ENCODE assay signal across 5 cellular contexts in the genomic region with DNA sequence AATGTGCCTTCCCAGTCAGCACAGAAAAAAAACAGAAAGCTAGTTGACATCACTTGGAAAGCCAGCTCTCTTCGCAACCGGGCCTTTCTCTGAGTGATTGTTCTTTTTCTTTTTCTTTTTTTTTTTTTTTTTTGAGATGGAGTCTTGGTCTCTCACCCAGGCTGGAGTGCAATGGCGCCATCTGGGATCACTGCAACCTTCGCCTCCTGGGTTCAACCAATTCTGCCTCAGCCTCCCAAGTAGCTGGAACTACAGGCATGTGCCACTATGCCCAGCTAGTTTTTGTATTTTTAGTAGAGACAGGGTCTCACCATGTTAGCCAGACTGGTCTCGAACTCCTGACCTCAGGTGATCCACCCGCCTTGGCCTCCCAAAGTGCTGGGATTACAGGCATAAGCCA.
DNase-seq lines count a peak whose midpoint lies in the region; FAIRE-seq and TF ChIP-seq lines count a peak whose summit lies in the region.
"Not testable (repeated sequence)": the region's sequence is repeated elsewhere in the genome, so short reads cannot be mapped to it uniquely, and the experiment has no call there.

No MANE protein-coding gene starts in this region.

- not testable (repeated sequence) for H3K9ac ChIP-seq in H9 (ENCODE audit: extremely low read depth, insufficient read length, low read length); Loucy (ENCODE audit: low read depth, low read length, poor library complexity, severe bottlenecking); H1 (replicated peaks in 1 of 4; ENCODE audit: extremely low read depth in 1 of 4, low read depth in 3 of 4, low read length in 3 of 4); neuronal stem cell (ENCODE audit: low read depth, low read length, poor library complexity)

- not testable (repeated sequence) for H2AK5ac ChIP-seq in H9 (ENCODE audit: insufficient read length, low read length); H1 (ENCODE audit: low read depth, low read length); neuronal stem cell (ENCODE audit: low read depth, low read length)

- not testable (repeated sequence) for H2BK20ac ChIP-seq in H9 (ENCODE audit: low read depth, low read length, poor library complexity, severe bottlenecking); H1 (ENCODE audit: low read length)

- WGBS in H9 (ENCODE audit: extremely low coverage, insufficient read length, low lambda C conversion rate), result no CpG with 5 or more reads among the region's 6 CpGs
- WGBS in H1 (ENCODE audit: extremely low coverage in 1 of 2, insufficient coverage in 1 of 2, insufficient read length in 1 of 2, insufficient replicate concordance in 2 of 2, low coverage in 1 of 2, low lambda C conversion rate in 2 of 2, missing lambda C conversion rate in 1 of 2), 2 experiments, result 78% methylated on average over 5 of the region's 6 CpGs; no CpG with 5 or more reads in 1 of the 2 experiments
- no CpG with 5 or more reads among the region's 6 CpGs for WGBS in neuronal stem cell (ENCODE audit: extremely low coverage in 2 of 2, insufficient read length in 2 of 2, insufficient replicate concordance in 1 of 2), 2 donors

- not testable (repeated sequence) for TF ChIP-seq EP300 in H1 (IDR thresholded peaks at IDR 0.05; ENCODE audit: borderline replicate concordance in 1 of 2, low read depth in 2 of 2, low read length in 2 of 2)

- not testable (repeated sequence) for H3K9me3 ChIP-seq in BE2C; H9 (ENCODE audit: control insufficient read depth, low read depth, low read length); Loucy (ENCODE audit: insufficient read depth, low read depth, low read length); H1 (ENCODE audit: insufficient read depth in 2 of 2, low read depth in 1 of 2, low read length in 1 of 2); neuronal stem cell (replicated peaks in 1 of 2; ENCODE audit: control insufficient read depth in 2 of 2, insufficient read depth in 1 of 2, low read depth in 1 of 2, low read length in 2 of 2)

- not testable (repeated sequence) for DNase-seq in BE2C; H9; neuronal stem cell (ENCODE audit: low spot score)
- peak in 1 of 2 experiments; percentile 59 for DNase-seq in H1 (ENCODE audit: low read depth in 1 of 2, low spot score in 2 of 2)

- not testable (repeated sequence) for H3K36me3 Mint-ChIP-seq in H9 (ENCODE audit: insufficient read depth in 1 of 3, low read depth in 3 of 3)

- not testable (repeated sequence) for H3K4ac ChIP-seq in H9 (ENCODE audit: low read depth, low read length); H1 (replicated peaks; ENCODE audit: insufficient read length, low read depth, low read length); neuronal stem cell (ENCODE audit: low read length)

- not testable (repeated sequence) for H3K18ac ChIP-seq in H9 (ENCODE audit: insufficient read length, low read depth, low read length); H1 (ENCODE audit: extremely low read depth, low read length); neuronal stem cell (ENCODE audit: low read length)

- H3K9me3 Mint-ChIP-seq in H9, result not testable (repeated sequence)

- H3K23me2 ChIP-seq in H9 (ENCODE audit: insufficient read length, low read depth, low read length, poor library complexity, severe bottlenecking); H1 (ENCODE audit: low read depth, low read length): not testable (repeated sequence)

- H3K4me3 ChIP-seq in BE2C (ENCODE audit: low read depth, low read length); Loucy (ENCODE audit: low read length, poor library complexity, severe bottlenecking); H1 (ENCODE audit: extremely low read depth in 1 of 4, insufficient read depth in 2 of 4, low read depth in 3 of 4, low read length in 4 of 4); neuronal stem cell (ENCODE audit: low read length in 2 of 2): not testable (repeated sequence)

- H3K36me3 ChIP-seq in BE2C; Loucy (ENCODE audit: insufficient read depth, low read length); H1 (ENCODE audit: control insufficient read depth in 2 of 4, insufficient read depth in 4 of 4, low read length in 3 of 4); neuronal stem cell (replicated peaks in 1 of 2; ENCODE audit: control insufficient read depth in 2 of 2, insufficient read depth in 2 of 2, low read length in 2 of 2): not testable (repeated sequence)

- H4K91ac ChIP-seq in H9 (ENCODE audit: insufficient read length, low read depth, low read length); H1 (replicated peaks; ENCODE audit: insufficient read length, low read length); neuronal stem cell (ENCODE audit: low read depth, low read length, poor library complexity): not testable (repeated sequence)

- not testable (repeated sequence) for H3T11ph ChIP-seq in H9 (ENCODE audit: low read length)

- not testable (repeated sequence) for H4K5ac ChIP-seq in H9 (ENCODE audit: insufficient read length, low read depth, low read length); H1 (ENCODE audit: insufficient read length, low read depth, low read length)

- H3K79me1 ChIP-seq in H9 (ENCODE audit: insufficient read depth, low read depth, low read length, poor library complexity, severe bottlenecking); H1 (ENCODE audit: low read depth, low read length); neuronal stem cell (ENCODE audit: low read depth, low read length): not testable (repeated sequence)

- not testable (repeated sequence) for H3K27me3 Mint-ChIP-seq in H9 (ENCODE audit: low read depth)

- POLR2A ChIA-PET in H1 (lab: Charles Lee; ENCODE audit: partially characterized antibody), result interaction anchor here (0.6 kb wide), 1 partner anchor 12 kb away, joined by 3 read pairs; no protein-coding TSS in a partner anchor

- TF ChIP-seq CTCF in BE2C (IDR thresholded peaks at IDR 0.05; ENCODE audit: low read depth, low read length) (peak; percentile 18; the same call in 1 of the 2 replicates), H9 (conservative IDR thresholded peaks at IDR 0.05) (peak; percentile 32; the same call in 2 of the 3 replicates), Loucy (conservative IDR thresholded peaks at IDR 0.05; ENCODE audit: low read length) (peak; percentile 15; the same call in 1 of the 2 replicates), H1 (IDR thresholded peaks at IDR 0.05; ENCODE audit: control extremely low read depth in 1 of 3, insufficient read depth in 1 of 3, low read depth in 1 of 3, low read length in 3 of 3) (peak; percentile 6 to 24 (median 15); a peak in 2 of 4 replicates)

- not testable (repeated sequence) for H3K9me2 ChIP-seq in Loucy (replicated peaks; ENCODE audit: low read depth, low read length)

- not testable (repeated sequence) for H3F3A ChIP-seq in Loucy (ENCODE audit: low read depth)

- peak; percentile 26 to 38; a peak in 3 of 4 replicates for TF ChIP-seq RAD21 in H1 (IDR thresholded peaks at IDR 0.05 in 1 of 2, conservative IDR thresholded peaks at IDR 0.05 in 1 of 2; ENCODE audit: low read depth in 2 of 2, low read length in 2 of 2)

- CTCF ChIA-PET in H1 (lab: Charles Lee; ENCODE audit: partially characterized antibody), result interaction anchor here (0.6 to 1.3 kb wide), 9 partner anchors 14 to 284 kb away, joined by 3 to 8 read pairs (median 3); no protein-coding TSS in a partner anchor

- H4K20me1 ChIP-seq in H9 (ENCODE audit: control insufficient read depth, insufficient read depth, insufficient read length); Loucy (ENCODE audit: insufficient read depth, low read length, poor library complexity, severe bottlenecking); H1 (replicated peaks in 1 of 2; ENCODE audit: control insufficient read depth in 1 of 2, insufficient read depth in 2 of 2, low read length in 2 of 2): not testable (repeated sequence)

- not testable (repeated sequence) for H3K23ac ChIP-seq in H9 (ENCODE audit: insufficient read length, low read depth, low read length); H1 (ENCODE audit: insufficient read length); neuronal stem cell (ENCODE audit: low read depth, low read length, poor library complexity)

- not testable (repeated sequence) for H2BK120ac ChIP-seq in H9 (ENCODE audit: low read depth, low read length, poor library complexity, severe bottlenecking); H1 (replicated peaks; ENCODE audit: low read depth, low read length); neuronal stem cell (ENCODE audit: low read depth, low read length)

- not testable (repeated sequence) for H2BK5ac ChIP-seq in H9 (ENCODE audit: insufficient read length, low read length); H1 (ENCODE audit: low read depth, low read length); neuronal stem cell (ENCODE audit: low read length)

- H4K8ac ChIP-seq in H9 (replicated peaks; ENCODE audit: insufficient read length, low read depth, low read length); H1 (ENCODE audit: extremely low read depth, insufficient read depth, low read length); neuronal stem cell (ENCODE audit: low read depth, low read length): not testable (repeated sequence)

- not testable (repeated sequence) for H3K4me1 ChIP-seq in BE2C; H9 (ENCODE audit: insufficient read depth, low read length); Loucy (ENCODE audit: insufficient read depth, low read length, poor library complexity, severe bottlenecking); H1 (replicated peaks in 1 of 4; ENCODE audit: control insufficient read depth in 3 of 4, insufficient read depth in 4 of 4, low read length in 3 of 4); neuronal stem cell (ENCODE audit: control insufficient read depth in 2 of 2, insufficient read depth in 1 of 2, low read depth in 1 of 2, low read length in 2 of 2)

- not testable (repeated sequence) for H3K14ac ChIP-seq in H9 (ENCODE audit: insufficient read depth, low read length); H1 (ENCODE audit: insufficient read length); neuronal stem cell (ENCODE audit: low read length)

- not testable (repeated sequence) for FAIRE-seq in H1 (lab: Jason Lieb, UNC)

- H3K4me3 Mint-ChIP-seq in H9, result not testable (repeated sequence)

- H3K4me1 Mint-ChIP-seq in H9, result peaks cover 6 to 12% of the 10 kb centered on the region in 2 experiments; a peak in 2 of 4 replicates

- not testable (repeated sequence) for H2AFZ ChIP-seq in H9 (ENCODE audit: low read length); Loucy (ENCODE audit: low read length); H1 (ENCODE audit: low read length)
- H2AFZ ChIP-seq in neuronal stem cell (ENCODE audit: low read length), result peak overlapping the region; percentile 56

- H2BK12ac ChIP-seq in H9 (ENCODE audit: insufficient read length, low read depth, low read length); H1 (ENCODE audit: low read depth, low read length); neuronal stem cell (ENCODE audit: low read length): not testable (repeated sequence)

- not testable (repeated sequence) for H3K4me2 ChIP-seq in H9 (ENCODE audit: insufficient read depth, insufficient read length, low read length); Loucy (ENCODE audit: low read depth, low read length, poor library complexity, severe bottlenecking); H1 (ENCODE audit: insufficient read depth in 1 of 2, low read depth in 2 of 2, low read length in 2 of 2); neuronal stem cell (ENCODE audit: insufficient read depth, low read length, poor library complexity, severe bottlenecking)

- not testable (repeated sequence) for H3K56ac ChIP-seq in H9 (ENCODE audit: insufficient read length, low read depth, low read length); H1 (replicated peaks; ENCODE audit: insufficient read length, low read depth, low read length)

- TF ChIP-seq POLR2A in H1 (IDR thresholded peaks at IDR 0.05; ENCODE audit: control extremely low read depth in 1 of 2, low read depth in 2 of 2, low read length in 2 of 2), result not testable (repeated sequence)

- not testable (repeated sequence) for H3K79me2 ChIP-seq in H9 (ENCODE audit: insufficient read depth, low read length); Loucy (ENCODE audit: insufficient read depth, low read length); H1 (ENCODE audit: control insufficient read depth in 1 of 2, insufficient read depth in 2 of 2, low read length in 2 of 2)

- not testable (repeated sequence) for H3K27ac ChIP-seq in H9 (ENCODE audit: insufficient read length, low read depth, low read length); H1 (ENCODE audit: low read depth, low read length); neuronal stem cell (replicated peaks; ENCODE audit: low read length)

- not testable (repeated sequence) for H3K27me3 ChIP-seq in BE2C; H9 (ENCODE audit: insufficient read depth, low read length); Loucy (ENCODE audit: insufficient read depth, low read length, poor library complexity, severe bottlenecking); H1 (replicated peaks in 1 of 4; ENCODE audit: control insufficient read depth in 3 of 4, extremely low read depth in 1 of 4, insufficient read depth in 3 of 4, low read length in 3 of 4); neuronal stem cell (ENCODE audit: control insufficient read depth in 3 of 3, insufficient read depth in 3 of 3, low read depth in 1 of 3, low read length in 3 of 3)

- H2BK15ac ChIP-seq in H9 (ENCODE audit: low read depth, low read length); H1 (ENCODE audit: low read length); neuronal stem cell (ENCODE audit: low read length): not testable (repeated sequence)

- H3K27ac Mint-ChIP-seq in H9, result not testable (repeated sequence)
